In genomic region chr9:36141288-36141687, GRCh38 we compare ENCODE assay signal across 10 cellular contexts.
DNase-seq lines count a peak whose midpoint lies in the region; ATAC-seq and TF ChIP-seq lines count a peak whose summit lies in the region.
"Had no signal": no experiment of that assay in that cellular context is flagged by ENCODE, and none has a peak within 500 bp of the region (broad histone marks: within the 10 kb centered on the region; RNA-seq: fewer than 3 reads in every experiment).

No MANE protein-coding gene starts in this region.

- no peaks in the 10 kb centered on the region for H3K36me3 ChIP-seq in RWPE2 (ENCODE audit: low read depth)
- no peaks in the 10 kb centered on the region for H3K36me3 ChIP-seq in WERI-Rb-1

- no peak for DNase-seq in T-helper 1 cell
- no peak for DNase-seq in RWPE2 (ENCODE audit: low spot score)
- peak; percentile 50 for DNase-seq in fibroblast of pulmonary artery (ENCODE audit: low read depth)
- no peak for DNase-seq in WERI-Rb-1
- no peak for DNase-seq in stimulated activated naive CD8-positive, alpha-beta T cell treated with anti-CD3 and anti-CD28 coated beads, Interleukin-15, Interleukin-2, amounts not matched to agents 100 U/mL and 50 U/mL, for 24 hours
- no peak for DNase-seq in NCI-H1930 (lab: John Stamatoyannopoulos, UW)
- DNase-seq: activated CD4-positive, alpha-beta T cell treated with anti-CD3 and anti-CD28 coated beads for 48 hours; MM.1S had no signal

- no peak overlapping the region for H3K27ac ChIP-seq in RWPE2 (ENCODE audit: poor library complexity, severe bottlenecking)
- H3K27ac ChIP-seq in skin epidermis = peak overlapping the region in 11 of 21 experiments; percentile 2 to 89 (median 55)
- H3K27ac ChIP-seq in WERI-Rb-1 = no peak overlapping the region

- peaks cover 12% of the 10 kb centered on the region for H3K9me3 Mint-ChIP-seq in T-helper 1 cell treated with Interleukin-12 subunit alpha and Interleukin-12 subunit beta and Interleukin-4 antibody, amounts not matched to agents 30 μg/mL and 1 μg/mL, for 36 hours

- peak; percentile 54 for ATAC-seq in RWPE2 (ENCODE audit: low read depth)
- no peak for ATAC-seq in stimulated activated naive CD8-positive, alpha-beta T cell treated with anti-CD3 and anti-CD28 coated beads, Interleukin-15, Interleukin-2, amounts not matched to agents 100 U/mL and 50 U/mL, for 24 hours

- H3K4me3 Mint-ChIP-seq in T-helper 1 cell treated with Interleukin-12 subunit alpha and Interleukin-12 subunit beta and Interleukin-4 antibody, amounts not matched to agents 30 μg/mL and 1 μg/mL, for 36 hours = no peak overlapping the region

- peaks cover 43% of the 10 kb centered on the region for H3K36me3 Mint-ChIP-seq in T-helper 1 cell treated with Interleukin-12 subunit alpha and Interleukin-12 subunit beta and Interleukin-4 antibody, amounts not matched to agents 30 μg/mL and 1 μg/mL, for 36 hours (ENCODE audit: low read depth)

- H3K4me1 ChIP-seq in RWPE2 (ENCODE audit: insufficient read depth, poor library complexity, severe bottlenecking) = no peaks in the 10 kb centered on the region

- H3K27me3 Mint-ChIP-seq in T-helper 1 cell treated with Interleukin-12 subunit alpha and Interleukin-12 subunit beta and Interleukin-4 antibody, amounts not matched to agents 30 μg/mL and 1 μg/mL, for 36 hours (ENCODE audit: low read depth) = peaks cover 11% of the 10 kb centered on the region

- peaks cover 86% of the 10 kb centered on the region for H3K4me1 Mint-ChIP-seq in T-helper 1 cell treated with Interleukin-12 subunit alpha and Interleukin-12 subunit beta and Interleukin-4 antibody, amounts not matched to agents 30 μg/mL and 1 μg/mL, for 36 hours (ENCODE audit: low read depth)

- no peaks in the 10 kb centered on the region for H3K27me3 ChIP-seq in RWPE2 (ENCODE audit: insufficient read depth, poor library complexity, severe bottlenecking)
- peaks cover 4% of the 10 kb centered on the region for H3K27me3 ChIP-seq in WERI-Rb-1 (ENCODE audit: insufficient read depth, low read depth, severe bottlenecking)

- TF ChIP-seq CTCF in RWPE2 (IDR thresholded peaks at IDR 0.05; ENCODE audit: poor library complexity, severe bottlenecking) (peak; percentile 58), fibroblast of pulmonary artery (IDR thresholded peaks at IDR 0.05; ENCODE audit: low read length, missing control alignments) (peak; percentile 49), WERI-Rb-1 (IDR thresholded peaks at IDR 0.05; ENCODE audit: low read depth, low read length) (no peak)

- no peaks in the 10 kb centered on the region for H3K9me3 ChIP-seq in RWPE2 (ENCODE audit: severe bottlenecking)
- H3K9me3 ChIP-seq in WERI-Rb-1 (ENCODE audit: severe bottlenecking) = peaks cover 4% of the 10 kb centered on the region

- H3K4me3 ChIP-seq in RWPE2 (ENCODE audit: severe bottlenecking) (no peak overlapping the region), fibroblast of pulmonary artery (replicated peaks; ENCODE audit: low read depth, low read length) (no peak overlapping the region), skin epidermis (no peak overlapping the region), WERI-Rb-1 (ENCODE audit: low read depth, low read length) (no peak overlapping the region)

- H3K27ac Mint-ChIP-seq in T-helper 1 cell treated with Interleukin-12 subunit alpha and Interleukin-12 subunit beta and Interleukin-4 antibody, amounts not matched to agents 30 μg/mL and 1 μg/mL, for 36 hours = peak overlapping the region; percentile 45

Comparison
In these comparisons a context has a peak if more than half of its experiments do, and no peak if none do; other contexts are left out.
1. H3K27ac ChIP-seq: peak in skin epidermis (11 of 21); none in RWPE2 (single experiment) and WERI-Rb-1 (single experiment).